In genomic region chr17:30588798-30589247, GRCh38 we compare ENCODE assay signal across 24 cellular contexts.
DNase-seq lines count a peak whose midpoint lies in the region; ATAC-seq, FAIRE-seq and TF ChIP-seq lines count a peak whose summit lies in the region.
"Had no signal": no experiment of that assay in that cellular context is flagged by ENCODE, and none has a peak within 500 bp of the region (broad histone marks: within the 10 kb centered on the region; RNA-seq: fewer than 3 reads in every experiment).

No MANE protein-coding gene starts in this region.

- CTCF ChIA-PET in HepG2 (lab: Yijun Ruan, JAX; ENCODE audit: low intra/inter-chr PET ratio, low total read pairs) (no interaction called here), K562 (lab: Yijun Ruan, JAX; ENCODE audit: low intra/inter-chr PET ratio) (no interaction called here)

- H4K20me1 ChIP-seq in HepG2 (ENCODE audit: insufficient read depth, low read length) (no peaks in the 10 kb centered on the region), K562 (replicated peaks; ENCODE audit: control insufficient read depth, insufficient read depth, low read length) (no peaks in the 10 kb centered on the region)
- H4K20me1 ChIP-seq: BLaER1 had no signal

- H3K14ac ChIP-seq in neuronal stem cell (ENCODE audit: low read length), result no peak overlapping the region

- FAIRE-seq in HepG2 (lab: Jason Lieb, UNC) (no peak), K562 (lab: Jason Lieb, UNC) (no peak), pancreas (lab: Jason Lieb, UNC) (no peak)
- FAIRE-seq: A549, D721Med, G401.6, GM12891, GM19239 had no signal

- H2BK120ac ChIP-seq in neuronal stem cell (ENCODE audit: low read depth, low read length), result no peak overlapping the region

- peak overlapping the region; percentile 17 for H4K8ac ChIP-seq in neuronal stem cell (ENCODE audit: low read depth, low read length)

- H3K9ac ChIP-seq in HepG2 (ENCODE audit: insufficient read depth, low read depth, low read length), result no peak overlapping the region
- no peak overlapping the region for H3K9ac ChIP-seq in K562 (ENCODE audit: insufficient read depth in 1 of 2, low read depth in 2 of 2, low read length in 2 of 2)
- no peak overlapping the region for H3K9ac ChIP-seq in neuronal stem cell (ENCODE audit: low read depth, low read length, poor library complexity)
- H3K9ac ChIP-seq: BLaER1 had no signal

- no peak overlapping the region for H4K91ac ChIP-seq in neuronal stem cell (ENCODE audit: low read depth, low read length, poor library complexity)

- H3K9me1 ChIP-seq in K562 (ENCODE audit: control insufficient read depth, insufficient read depth, low read length), result no peaks in the 10 kb centered on the region

- H3K36me3 ChIP-seq in HepG2 (replicated peaks in 1 of 2; ENCODE audit: control insufficient read depth in 1 of 2, insufficient read depth in 2 of 2, low read length in 2 of 2), result no peaks in the 10 kb centered on the region
- no peaks in the 10 kb centered on the region for H3K36me3 ChIP-seq in right lobe of liver
- no peaks in the 10 kb centered on the region for H3K36me3 ChIP-seq in K562 (ENCODE audit: control insufficient read depth, insufficient read depth, low read length)
- no peaks in the 10 kb centered on the region for H3K36me3 ChIP-seq in neuronal stem cell (replicated peaks in 1 of 2; ENCODE audit: control insufficient read depth in 2 of 2, insufficient read depth in 2 of 2, low read length in 2 of 2)
- H3K36me3 ChIP-seq in pancreas, result no peaks in the 10 kb centered on the region
- H3K36me3 ChIP-seq: BE2C, BLaER1 had no signal

- H3K27me3 ChIP-seq in HepG2 (ENCODE audit: control insufficient read depth in 1 of 2, insufficient read depth in 2 of 2, low read length in 2 of 2) (no peaks in the 10 kb centered on the region), right lobe of liver (no peaks in the 10 kb centered on the region), K562 (ENCODE audit: control insufficient read depth in 2 of 2, insufficient read depth in 2 of 2, low read length in 2 of 2) (no peaks in the 10 kb centered on the region), neuronal stem cell (ENCODE audit: control insufficient read depth in 3 of 3, insufficient read depth in 3 of 3, low read depth in 1 of 3, low read length in 3 of 3) (no peaks in the 10 kb centered on the region), pancreas (no peaks in the 10 kb centered on the region)
- H3K27me3 ChIP-seq: BE2C, BLaER1 had no signal

- TF ChIP-seq EP300 in HepG2 (IDR thresholded peaks at IDR 0.05; ENCODE audit: low read depth in 2 of 2, low read length in 2 of 2), result peak in 1 of 2 experiments; percentile 89; a peak in 2 of 4 replicates
- no peak for TF ChIP-seq EP300 in HepG2 (CRISPR knock-in tag; IDR thresholded peaks at IDR 0.05; ENCODE audit: borderline replicate concordance)
- TF ChIP-seq EP300 in K562 (IDR thresholded peaks at IDR 0.05; ENCODE audit: low read length), result no peak

- H3K79me1 ChIP-seq in neuronal stem cell (ENCODE audit: low read depth, low read length), result no peaks in the 10 kb centered on the region

- H3K27ac ChIP-seq in HepG2 (ENCODE audit: extremely low read length, insufficient read depth, low read length) (peak overlapping the region; percentile 61), right lobe of liver (no peak overlapping the region), K562 (ENCODE audit: extremely low read depth, low read depth, low read length) (no peak overlapping the region), neuronal stem cell (replicated peaks; ENCODE audit: low read length) (no peak overlapping the region), pancreas (no peak overlapping the region)
- H3K27ac ChIP-seq: 22Rv1, A549, BLaER1, C4-2B had no signal

- WGBS in HepG2 (ENCODE audit: low lambda C conversion rate), result 6% methylated on average over 7 of the region's 7 CpGs
- WGBS in right lobe of liver (ENCODE audit: insufficient coverage, low coverage, low lambda C conversion rate, missing lambda C conversion rate), result 78% methylated on average over 7 of the region's 7 CpGs
- 4% methylated on average over 7 of the region's 7 CpGs for WGBS in K562 (ENCODE audit: insufficient coverage, low coverage, missing lambda C conversion rate)
- no CpG with 5 or more reads among the region's 7 CpGs for whole genome bisulfite sequencing in neuronal stem cell (ENCODE audit: extremely low coverage in 2 of 2, insufficient read length in 2 of 2, insufficient replicate concordance in 1 of 2), 2 donors
- WGBS in pancreas, 2 donors, result 68 to 75% methylated on average over 7 of the region's 7 CpGs

- no peaks in the 10 kb centered on the region for H3K9me3 ChIP-seq in HepG2 (ENCODE audit: low read length)
- H3K9me3 ChIP-seq in right lobe of liver, result no peaks in the 10 kb centered on the region
- no peaks in the 10 kb centered on the region for H3K9me3 ChIP-seq in K562 (replicated peaks; ENCODE audit: control insufficient read depth, insufficient read depth, low read depth, low read length)
- no peaks in the 10 kb centered on the region for H3K9me3 ChIP-seq in neuronal stem cell (replicated peaks in 1 of 2; ENCODE audit: control insufficient read depth in 2 of 2, insufficient read depth in 1 of 2, low read depth in 1 of 2, low read length in 2 of 2)
- no peaks in the 10 kb centered on the region for H3K9me3 ChIP-seq in pancreas
- H3K9me3 ChIP-seq: A549, BE2C, BLaER1 had no signal

- H3K4me2 ChIP-seq in HepG2 (ENCODE audit: low read depth, low read length) (peak overlapping the region; percentile 48), K562 (ENCODE audit: insufficient read depth, low read length) (no peak overlapping the region), neuronal stem cell (ENCODE audit: insufficient read depth, low read length, poor library complexity, severe bottlenecking) (no peak overlapping the region)
- H3K4me2 ChIP-seq: A549 had no signal

- BruUV-seq in HepG2 (replicated peaks; lab: Mats Ljungman, UMichigan) (no TSS peak), K562 (replicated peaks; lab: Mats Ljungman, UMichigan) (no TSS peak)

- H3K4me3 ChIP-seq in HepG2 (replicated peaks in 1 of 3; ENCODE audit: insufficient read depth in 1 of 3, low read depth in 2 of 3, low read length in 3 of 3) (no peak overlapping the region; a peak in 1 of 6 replicates), right lobe of liver (no peak overlapping the region), K562 (no peak overlapping the region), neuronal stem cell (ENCODE audit: low read length in 2 of 2) (no peak overlapping the region), pancreas (no peak overlapping the region)
- H3K4me3 ChIP-seq: A549, BLaER1 had no signal

- H3K4ac ChIP-seq in neuronal stem cell (ENCODE audit: low read length), result no peak overlapping the region

- H3K79me2 ChIP-seq in HepG2 (ENCODE audit: insufficient read depth, low read length) (no peaks in the 10 kb centered on the region), K562 (ENCODE audit: control insufficient read depth, insufficient read depth, low read length) (no peaks in the 10 kb centered on the region)

- peaks cover 78% of the 10 kb centered on the region for H3K4me1 ChIP-seq in HepG2 (ENCODE audit: insufficient read depth, low read length)
- no peaks in the 10 kb centered on the region for H3K4me1 ChIP-seq in right lobe of liver
- no peaks in the 10 kb centered on the region; a peak in 1 of 5 replicates for H3K4me1 ChIP-seq in K562 (replicated peaks in 1 of 2; ENCODE audit: control insufficient read depth in 2 of 2, insufficient read depth in 2 of 2, low read length in 2 of 2)
- no peaks in the 10 kb centered on the region for H3K4me1 ChIP-seq in neuronal stem cell (ENCODE audit: control insufficient read depth in 2 of 2, insufficient read depth in 1 of 2, low read depth in 1 of 2, low read length in 2 of 2)
- no peaks in the 10 kb centered on the region for H3K4me1 ChIP-seq in pancreas
- H3K4me1 ChIP-seq: A549, BE2C had no signal

- no peak overlapping the region for H2AK5ac ChIP-seq in neuronal stem cell (ENCODE audit: low read depth, low read length)

- POLR2A ChIA-PET in HepG2 (lab: Yijun Ruan, JAX) (interaction anchor here (1.5 kb wide), 1 partner anchor 12 kb away, joined by 5 read pairs; no protein-coding TSS in a partner anchor), K562 (lab: Yijun Ruan, JAX) (no interaction called here)

- H2AFZ ChIP-seq in HepG2 (ENCODE audit: low read length) (no peak overlapping the region), K562 (ENCODE audit: low read depth, low read length) (no peak overlapping the region), neuronal stem cell (ENCODE audit: low read length) (no peak overlapping the region)

- in situ Hi-C loops in HepG2 (cut with HindIII; ENCODE audit: extremely low pct_ligation_motif_present, low pct_unique_long_range_greater_than_20kb) (no loop called here), K562 (cut with MboI) (no loop called here), ACHN (cut with HindIII; ENCODE audit: low pct_ligation_motif_present, low pct_unique_long_range_greater_than_20kb, low sequenced_read_pairs) (no loop called here)

- TF ChIP-seq POLR2A in HepG2 (IDR thresholded peaks at IDR 0.05; ENCODE audit: insufficient read depth in 1 of 2, low read depth in 2 of 2, low read length in 2 of 2), result no peak; a peak in 1 of 4 replicates
- no peak for TF ChIP-seq POLR2A in right lobe of liver (IDR thresholded peaks at IDR 0.05)
- TF ChIP-seq POLR2A in K562 (conservative IDR thresholded peaks at IDR 0.05), result no peak

- 0 out of 2 replicates have a peak, but pooled peaks have one; percentile 12 for TF ChIP-seq CTCF in HepG2 (CRISPR knock-in tag; IDR thresholded peaks at IDR 0.05)
- TF ChIP-seq CTCF in right lobe of liver (IDR thresholded peaks at IDR 0.05), result no peak
- no peak for TF ChIP-seq CTCF in K562 (IDR thresholded peaks at IDR 0.05 in 2 of 3, conservative IDR thresholded peaks at IDR 0.05 in 1 of 3; ENCODE audit: insufficient read depth in 2 of 3, low read depth in 1 of 3, low read length in 3 of 3)
- no peak for TF ChIP-seq CTCF in pancreas (IDR thresholded peaks at IDR 0.05)

- TF ChIP-seq RAD21 in HepG2 (CRISPR knock-in tag; IDR thresholded peaks at IDR 0.05) (no peak), K562 (CRISPR knock-in tag; conservative IDR thresholded peaks at IDR 0.05 in 1 of 2, IDR thresholded peaks at IDR 0.05 in 1 of 2) (no peak)

- peak; percentile 87 for ATAC-seq in HepG2
- ATAC-seq in right lobe of liver, result no peak
- ATAC-seq in K562, result no peak
- no peak for ATAC-seq in pancreas
- ATAC-seq: A549 had no signal

- no peak overlapping the region for H3K23ac ChIP-seq in neuronal stem cell (ENCODE audit: low read depth, low read length, poor library complexity)

- intact Hi-C loops in HepG2 (cut with micrococcal nuclease; ENCODE audit: unreplicated experiment) (no loop called here), right lobe of liver (cut with DNase I) (no loop called here), K562 (cut with micrococcal nuclease) (no loop called here), pancreas (cut with DNase I) (no loop called here)

- H3K18ac ChIP-seq in neuronal stem cell (ENCODE audit: low read length), result no peak overlapping the region

- H2BK15ac ChIP-seq in neuronal stem cell (ENCODE audit: low read length), result no peak overlapping the region

- H2BK5ac ChIP-seq in neuronal stem cell (ENCODE audit: low read length), result no peak overlapping the region

- peak; percentile 78 for DNase-seq in HepG2 (ENCODE audit: low spot score)
- DNase-seq in right lobe of liver, result no peak
- DNase-seq in NCI-H82 treated with DMSO at 0.1 percent for 48 hours (lab: John Stamatoyannopoulos, UW; ENCODE audit: unreplicated experiment), result peak; percentile 49
- DNase-seq in K562 (ENCODE audit: extremely low read depth in 1 of 4, low spot score in 3 of 4), result no peak
- DNase-seq in neuronal stem cell (ENCODE audit: low spot score), result no peak
- no peak for DNase-seq in C1 segment of cervical spinal cord (lab: John Stamatoyannopoulos, UW)
- no peak for DNase-seq in pancreas
- no peak for DNase-seq in ACHN
- DNase-seq: BE2C; Calu3; CD4-positive, alpha-beta memory T cell; CD4-positive, CD25-positive, alpha-beta regulatory T cell; CD8-positive, alpha-beta memory T cell; COR-L47; DMS79 treated with DMSO at 0.1 percent for 48 hours; GF-D8 had no signal

- no peak overlapping the region for H2BK12ac ChIP-seq in neuronal stem cell (ENCODE audit: low read length)

Comparison
In these comparisons a context has a peak if more than half of its experiments do, and no peak if none do; other contexts are left out.
1. DNase-seq: peak in HepG2 (single experiment) and NCI-H82 treated with DMSO at 0.1 percent for 48 hours (single experiment); none in right lobe of liver (0 of 3), K562 (0 of 4), neuronal stem cell (single experiment), C1 segment of cervical spinal cord (0 of 14), pancreas (0 of 6) and ACHN (single experiment).
2. Of the 241 proteins assayed by ChIP-seq in both HepG2 and K562: peak only in HepG2: ARID3A, ATF1, ATF6, BCL6, CBFB, CBX1 and 58 more; only in K562: none; in both: none; in neither: 168; mixed calls (peak in some experiments, not most) for 9.